1 cellular context compared by ENCODE assay signal in genomic region chr12:92879698-92880322, GRCh38.
TF ChIP-seq lines count a peak whose summit lies in the region.

No MANE protein-coding gene starts in this region.

TF ChIP-seq in WTC11, 78 proteins besides CTCF, POLR2A, EP300 and RAD21:
- no peak for TF ChIP-seq ELF4 (CRISPR knock-in tag; IDR thresholded peaks at IDR 0.05; ENCODE audit: low read depth)
- no peak for TF ChIP-seq STAT6 (CRISPR knock-in tag; conservative IDR thresholded peaks at IDR 0.05; ENCODE audit: low read depth)
- no peak for TF ChIP-seq PRDM15 (CRISPR knock-in tag; IDR thresholded peaks at IDR 0.05)
- no peak for TF ChIP-seq TCF7 (CRISPR knock-in tag; IDR thresholded peaks at IDR 0.05; ENCODE audit: low read depth)
- no peak for TF ChIP-seq ZNF219 (CRISPR knock-in tag; IDR thresholded peaks at IDR 0.05; ENCODE audit: borderline replicate concordance)
- no peak for TF ChIP-seq RELA (CRISPR knock-in tag; IDR thresholded peaks at IDR 0.05; ENCODE audit: borderline replicate concordance)
- no peak for TF ChIP-seq MYBL2 (CRISPR knock-in tag; IDR thresholded peaks at IDR 0.05)
- TF ChIP-seq NR2C2 (CRISPR knock-in tag; IDR thresholded peaks at IDR 0.05), result no peak
- no peak for TF ChIP-seq E2F4 (CRISPR knock-in tag; IDR thresholded peaks at IDR 0.05; ENCODE audit: borderline replicate concordance, low read depth)
